Comparison of ENCODE assay signal across 8 cellular contexts in genomic region chr2:231530099-231531085, GRCh38. TPM values are rescaled to one million over a fixed set of nuclear protein-coding genes. Genes with fewer than 3 reads are reported as not detected.
DNase-seq lines count a peak whose midpoint lies in the region; TF ChIP-seq lines count a peak whose summit lies in the region.

A gene with protein sequence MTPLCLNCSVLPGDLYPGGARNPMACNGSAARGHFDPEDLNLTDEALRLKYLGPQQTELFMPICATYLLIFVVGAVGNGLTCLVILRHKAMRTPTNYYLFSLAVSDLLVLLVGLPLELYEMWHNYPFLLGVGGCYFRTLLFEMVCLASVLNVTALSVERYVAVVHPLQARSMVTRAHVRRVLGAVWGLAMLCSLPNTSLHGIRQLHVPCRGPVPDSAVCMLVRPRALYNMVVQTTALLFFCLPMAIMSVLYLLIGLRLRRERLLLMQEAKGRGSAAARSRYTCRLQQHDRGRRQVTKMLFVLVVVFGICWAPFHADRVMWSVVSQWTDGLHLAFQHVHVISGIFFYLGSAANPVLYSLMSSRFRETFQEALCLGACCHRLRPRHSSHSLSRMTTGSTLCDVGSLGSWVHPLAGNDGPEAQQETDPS (minus strand): TSS chr2:231530445. CDS start chr2:231530361, 84 bp downstream.

- no peaks in the 10 kb centered on the region for H3K36me3 ChIP-seq in MM.1S (replicated peaks; ENCODE audit: insufficient read depth, low read length)

- DNase-seq in DMS 273 (lab: John Stamatoyannopoulos, UW; ENCODE audit: unreplicated experiment): peak; percentile 79
- DNase-seq in DMS 273 treated with DMSO at 0.1 percent for 48 hours (lab: John Stamatoyannopoulos, UW): no peak
- peak; percentile 53 for DNase-seq in MM.1S
- DNase-seq in activated CD8-positive, alpha-beta memory T cell treated with anti-CD3 and anti-CD28 coated beads for 48 hours (ENCODE audit: low read depth in 2 of 3, low spot score in 2 of 3): peak; percentile 48 to 59 (median 49)
- no peak for DNase-seq in epithelial cell of proximal tubule (ENCODE audit: low read depth)
- peak; percentile 82 for DNase-seq in nephron progenitor cell
- DNase-seq in NCI-H1694 treated with DMSO at 0.1 percent for 48 hours (lab: John Stamatoyannopoulos, UW): no peak

- H3K27me3 ChIP-seq in MM.1S (replicated peaks; ENCODE audit: insufficient read depth, low read length): peaks cover 19% of the 10 kb centered on the region

- no peak within 1 kb of the TSS for H3K27ac ChIP-seq in MM.1S (ENCODE audit: low read length)

- no peaks in the 10 kb centered on the region for H3K9me3 Mint-ChIP-seq in nephron progenitor cell
- no peaks in the 10 kb centered on the region for H3K9me3 Mint-ChIP-seq in stimulated activated naive CD8-positive, alpha-beta T cell treated with anti-CD3 and anti-CD28 coated beads, Interleukin-15, Interleukin-2, amounts not matched to agents 100 ng/mL and 50 ng/mL, for 24 hours

- H3K4me3 Mint-ChIP-seq in nephron progenitor cell: peak within 1 kb of the TSS; percentile 65
- H3K4me3 Mint-ChIP-seq in stimulated activated naive CD8-positive, alpha-beta T cell treated with anti-CD3 and anti-CD28 coated beads, Interleukin-15, Interleukin-2, amounts not matched to agents 100 ng/mL and 50 ng/mL, for 24 hours: peak within 1 kb of the TSS; percentile 23

- no peaks in the 10 kb centered on the region for H3K36me3 Mint-ChIP-seq in nephron progenitor cell (ENCODE audit: low read depth)
- no peaks in the 10 kb centered on the region for H3K36me3 Mint-ChIP-seq in stimulated activated naive CD8-positive, alpha-beta T cell treated with anti-CD3 and anti-CD28 coated beads, Interleukin-15, Interleukin-2, amounts not matched to agents 100 ng/mL and 50 ng/mL, for 24 hours (ENCODE audit: low read depth)

- TF ChIP-seq CTCF in MM.1S (IDR thresholded peaks at IDR 0.05; ENCODE audit: low read length) (peak; percentile 76), epithelial cell of proximal tubule (conservative IDR thresholded peaks at IDR 0.05; ENCODE audit: low read depth, low read length) (peak; percentile 74), nephron progenitor cell (IDR thresholded peaks at IDR 0.05) (peak; percentile 66)

- no peaks in the 10 kb centered on the region for H3K79me2 ChIP-seq in MM.1S (ENCODE audit: low read length)

- no peaks in the 10 kb centered on the region for H4K20me1 ChIP-seq in MM.1S (ENCODE audit: insufficient read depth, low read length)

- peaks cover 5% of the 10 kb centered on the region for H3K4me1 Mint-ChIP-seq in nephron progenitor cell
- peaks cover 17% of the 10 kb centered on the region for H3K4me1 Mint-ChIP-seq in stimulated activated naive CD8-positive, alpha-beta T cell treated with anti-CD3 and anti-CD28 coated beads, Interleukin-15, Interleukin-2, amounts not matched to agents 100 ng/mL and 50 ng/mL, for 24 hours (ENCODE audit: low read depth)

- no peaks in the 10 kb centered on the region for H3K4me1 ChIP-seq in MM.1S (ENCODE audit: low read length)

- H3K4me3 ChIP-seq in MM.1S (ENCODE audit: low read length) (no peak within 1 kb of the TSS; the same call in 1 of the 2 replicates), epithelial cell of proximal tubule (ENCODE audit: low read depth, low read length) (no peak within 1 kb of the TSS)

- no peaks in the 10 kb centered on the region for H3F3A ChIP-seq in MM.1S (ENCODE audit: insufficient read depth, low read length)

- no peak within 1 kb of the TSS for H3K9ac ChIP-seq in MM.1S (ENCODE audit: low read length)

- H2AFZ ChIP-seq in MM.1S (ENCODE audit: low read length): 0 out of 2 replicates have a peak within 1 kb of the TSS, but pooled peaks have one; percentile 31

- H3K27ac Mint-ChIP-seq in nephron progenitor cell: no peak within 1 kb of the TSS
- H3K27ac Mint-ChIP-seq in stimulated activated naive CD8-positive, alpha-beta T cell treated with anti-CD3 and anti-CD28 coated beads, Interleukin-15, Interleukin-2, amounts not matched to agents 100 ng/mL and 50 ng/mL, for 24 hours: no peak within 1 kb of the TSS

- peak within 1 kb of the TSS; percentile 57 for H3K4me2 ChIP-seq in MM.1S (ENCODE audit: low read depth, low read length)

- H3K9me3 ChIP-seq in MM.1S (replicated peaks; ENCODE audit: insufficient read depth, low read length): no peaks in the 10 kb centered on the region

- H3K9me2 ChIP-seq in MM.1S (replicated peaks; ENCODE audit: insufficient read depth, low read length): no peaks in the 10 kb centered on the region

- peaks cover 40% of the 10 kb centered on the region for H3K27me3 Mint-ChIP-seq in nephron progenitor cell (ENCODE audit: low read depth, poor library complexity)
- peaks cover 23% of the 10 kb centered on the region for H3K27me3 Mint-ChIP-seq in stimulated activated naive CD8-positive, alpha-beta T cell treated with anti-CD3 and anti-CD28 coated beads, Interleukin-15, Interleukin-2, amounts not matched to agents 100 ng/mL and 50 ng/mL, for 24 hours

RNA-seq across cellular contexts. Expression of the gene that starts here (rescaled TPM):
- total RNA-seq in epithelial cell of proximal tubule: not detected in 2 replicates

Comparison
In these comparisons a context has a peak if more than half of its experiments do, and no peak if none do; other contexts are left out.
1. DNase-seq: peak in DMS 273 (single experiment), MM.1S (single experiment), activated CD8-positive, alpha-beta memory T cell treated with anti-CD3 and anti-CD28 coated beads for 48 hours (3 of 3) and nephron progenitor cell (single experiment); none in DMS 273 treated with DMSO at 0.1 percent for 48 hours (single experiment), epithelial cell of proximal tubule (single experiment) and NCI-H1694 treated with DMSO at 0.1 percent for 48 hours (single experiment).
2. Peak in every context shown above with its lines, with median percentiles within 50 percentile points of each other: CTCF ChIP-seq.